Comparison of ENCODE assay signal across 8 cellular contexts in genomic region chr14:96053600-96054381, GRCh38. TPM values are rescaled to one million over a fixed set of nuclear protein-coding genes. Genes with fewer than 3 reads are reported as not detected.
A peak's percentile ranks its signal among the peaks of the same experiment; 100 is the strongest.
DNase-seq lines count a peak whose midpoint lies in the region; ATAC-seq and TF ChIP-seq lines count a peak whose summit lies in the region.

No MANE protein-coding gene starts in this region.

- H3K4me3 ChIP-seq in BE2C (ENCODE audit: low read depth, low read length) (no peak overlapping the region), foreskin fibroblast (ENCODE audit: low read depth in 1 of 2, low read length in 2 of 2) (no peak overlapping the region)

- DNase-seq in BE2C (peak; percentile 46), RKO (ENCODE audit: low spot score) (peak; percentile 28), foreskin fibroblast (peak; percentile 94 to 97), omental fat pad (ENCODE audit: low spot score) (no peak)

- H3K4me1 ChIP-seq in BE2C, result peaks cover 36% of the 10 kb centered on the region

- no peak for TF ChIP-seq CTCF in BE2C (IDR thresholded peaks at IDR 0.05; ENCODE audit: low read depth, low read length)
- TF ChIP-seq CTCF in foreskin fibroblast (IDR thresholded peaks at IDR 0.05; ENCODE audit: low read depth, low read length), result no peak
- no peak for TF ChIP-seq CTCF in omental fat pad (IDR thresholded peaks at IDR 0.05)

- no peaks in the 10 kb centered on the region for H3K9me3 ChIP-seq in BE2C

- no peaks in the 10 kb centered on the region for H3K27me3 ChIP-seq in BE2C

- peaks cover 22% of the 10 kb centered on the region for H3K36me3 ChIP-seq in BE2C

- peak; percentile 87 for ATAC-seq in omental fat pad (ENCODE audit: low FRiP score)
- no peak for ATAC-seq in GM21381 (IDR thresholded peaks at IDR 0.05; ENCODE audit: unreplicated experiment)
- no peak for ATAC-seq in HG02610 (IDR thresholded peaks at IDR 0.05; ENCODE audit: unreplicated experiment)
- no peak for ATAC-seq in GM21367 (IDR thresholded peaks at IDR 0.05; ENCODE audit: unreplicated experiment)
- no peak for ATAC-seq in GM21390 (IDR thresholded peaks at IDR 0.05; ENCODE audit: unreplicated experiment)

RNA-seq across cellular contexts. Expression of gene C14orf132, which starts 14.6 kb away (rescaled TPM):
- polyA plus RNA-seq in BE2C (2012; ENCODE audit: insufficient read depth, insufficient read length, low read depth), result 24.7 TPM
- 1 to 10 TPM; 2.8 to 7.5 (median 5.8) TPM for total RNA-seq in omental fat pad
